Comparison of ENCODE assay signal across 8 cellular contexts in the genomic region with DNA sequence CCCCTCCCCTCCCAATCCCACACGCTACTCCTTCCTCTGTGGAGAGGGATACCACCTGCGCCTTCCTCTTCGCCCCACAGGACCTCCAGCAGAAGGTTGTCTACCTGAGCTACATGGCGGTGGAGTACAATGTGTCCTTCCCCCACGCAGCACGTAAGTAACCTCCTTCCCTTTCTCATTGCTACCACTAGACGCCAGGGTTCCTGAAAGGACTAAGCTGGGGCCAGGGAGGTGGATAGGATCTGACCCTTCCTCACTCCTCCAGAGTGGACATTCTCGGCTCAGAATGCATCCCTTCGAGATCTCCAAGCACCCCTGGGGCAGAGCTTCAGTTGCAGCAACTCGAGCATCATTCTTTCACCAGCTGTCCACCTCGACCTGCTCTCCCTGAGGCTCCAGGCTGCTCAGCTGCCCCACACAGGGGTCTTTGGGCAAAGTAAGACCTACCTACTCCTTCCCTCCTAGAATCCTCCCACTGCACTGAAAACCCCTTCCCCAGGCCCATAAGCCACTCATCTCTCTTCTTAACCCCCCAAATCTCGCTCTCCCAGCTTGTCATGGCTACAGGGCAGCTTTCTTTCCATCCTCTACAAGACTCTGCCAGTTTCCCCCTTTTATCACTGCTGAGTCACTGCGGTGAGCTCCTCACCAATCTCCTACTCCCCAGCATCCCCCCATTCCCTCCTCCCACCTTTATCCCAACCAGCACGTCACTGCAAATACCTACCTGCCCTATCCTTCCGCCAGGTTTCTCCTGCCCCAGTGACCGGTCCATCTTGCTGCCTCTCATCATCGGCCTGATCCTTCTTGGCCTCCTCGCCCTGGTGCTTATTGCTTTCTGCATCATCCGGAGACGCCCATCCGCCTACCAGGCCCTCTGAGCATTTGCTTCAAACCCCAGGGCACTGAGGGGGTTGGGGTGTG. TPM values are rescaled to one million over a fixed set of nuclear protein-coding genes. Genes with fewer than 3 reads are reported as not detected.
DNase-seq lines count a peak whose midpoint lies in the region; ATAC-seq and TF ChIP-seq lines count a peak whose summit lies in the region.

No MANE protein-coding gene starts in this region.

- H3K36me3 ChIP-seq in hepatocyte (replicated peaks; ENCODE audit: insufficient read depth, low read depth) (no peaks in the 10 kb centered on the region), stomach (peaks cover 31 to 43% (median 36%) of the 10 kb centered on the region in 4 donors)

- intact Hi-C loops in activated CD4-positive, alpha-beta memory T cell treated with anti-CD3 and anti-CD28 coated beads for 36 hours (cut with micrococcal nuclease): loop anchor here (5.0 kb wide), 1 partner anchor 256 kb away; no protein-coding TSS in a partner anchor
- intact Hi-C loops in stomach (cut with DNase I; ENCODE audit: low total_unique reads): no loop called here

- peaks cover 28% of the 10 kb centered on the region for H3K4me1 ChIP-seq in hepatocyte (ENCODE audit: insufficient read depth)
- peaks cover 60 to 92% (median 85%) of the 10 kb centered on the region in 4 donors for H3K4me1 ChIP-seq in stomach

- TF ChIP-seq EP300 in stomach (IDR thresholded peaks at IDR 0.05): no peak

- no peaks in the 10 kb centered on the region for H3K9me3 Mint-ChIP-seq in T-helper 1 cell treated with Interleukin-12 subunit alpha and Interleukin-12 subunit beta and Interleukin-4 antibody, amounts not matched to agents 30 μg/mL and 1 μg/mL, for 36 hours
- no peaks in the 10 kb centered on the region for H3K9me3 Mint-ChIP-seq in activated CD4-positive, alpha-beta memory T cell treated with anti-CD3 and anti-CD28 coated beads for 36 hours

- H3K27ac ChIP-seq in hepatocyte (peak overlapping the region; percentile 98), stomach (peak overlapping the region; percentile 87 to 95 (median 90))

- POLR2A ChIA-PET in activated CD4-positive, alpha-beta memory T cell treated with anti-CD3 and anti-CD28 coated beads for 36 hours (lab: Charles Lee): interaction anchor here (1.2 to 2.8 kb wide), 4 partner anchors 8 to 106 kb away, joined by 3 to 24 read pairs (median 3); a partner anchor contains a TSS

- peaks cover 23% of the 10 kb centered on the region for H4K20me1 ChIP-seq in hepatocyte (ENCODE audit: insufficient read depth, poor library complexity, severe bottlenecking)

- no peak for DNase-seq in T-helper 1 cell
- no peak for DNase-seq in activated CD4-positive, alpha-beta memory T cell treated with anti-CD3 and anti-CD28 coated beads for 36 hours
- no peak for DNase-seq in hepatocyte (ENCODE audit: low spot score)
- no peak for DNase-seq in stomach
- no peak for DNase-seq in H4 (ENCODE audit: low spot score)

- no peak overlapping the region for H2AFZ ChIP-seq in hepatocyte

- H3K4me3 Mint-ChIP-seq in T-helper 1 cell treated with Interleukin-12 subunit alpha and Interleukin-12 subunit beta and Interleukin-4 antibody, amounts not matched to agents 30 μg/mL and 1 μg/mL, for 36 hours: peak overlapping the region; percentile 56
- H3K4me3 Mint-ChIP-seq in activated CD4-positive, alpha-beta memory T cell treated with anti-CD3 and anti-CD28 coated beads for 36 hours: peak overlapping the region; percentile 67

- H3K9me3 ChIP-seq in hepatocyte (ENCODE audit: low read depth) (no peaks in the 10 kb centered on the region), stomach (no peaks in the 10 kb centered on the region)

- no peaks in the 10 kb centered on the region for H3K27me3 Mint-ChIP-seq in T-helper 1 cell treated with Interleukin-12 subunit alpha and Interleukin-12 subunit beta and Interleukin-4 antibody, amounts not matched to agents 30 μg/mL and 1 μg/mL, for 36 hours (ENCODE audit: low read depth)
- H3K27me3 Mint-ChIP-seq in activated CD4-positive, alpha-beta memory T cell treated with anti-CD3 and anti-CD28 coated beads for 36 hours: no peaks in the 10 kb centered on the region

- H3K4me1 Mint-ChIP-seq in T-helper 1 cell treated with Interleukin-12 subunit alpha and Interleukin-12 subunit beta and Interleukin-4 antibody, amounts not matched to agents 30 μg/mL and 1 μg/mL, for 36 hours (ENCODE audit: low read depth): peaks cover 56% of the 10 kb centered on the region
- H3K4me1 Mint-ChIP-seq in activated CD4-positive, alpha-beta memory T cell treated with anti-CD3 and anti-CD28 coated beads for 36 hours (ENCODE audit: low read depth): peaks cover 83% of the 10 kb centered on the region

- H3K79me2 ChIP-seq in hepatocyte: peaks cover 68% of the 10 kb centered on the region

- ATAC-seq in GM19467 (IDR thresholded peaks at IDR 0.05; ENCODE audit: unreplicated experiment) (no peak), HG03039 (IDR thresholded peaks at IDR 0.05; ENCODE audit: unreplicated experiment) (no peak)

- H3K36me3 Mint-ChIP-seq in T-helper 1 cell treated with Interleukin-12 subunit alpha and Interleukin-12 subunit beta and Interleukin-4 antibody, amounts not matched to agents 30 μg/mL and 1 μg/mL, for 36 hours (ENCODE audit: low read depth): peaks cover 48% of the 10 kb centered on the region
- peaks cover 48% of the 10 kb centered on the region for H3K36me3 Mint-ChIP-seq in activated CD4-positive, alpha-beta memory T cell treated with anti-CD3 and anti-CD28 coated beads for 36 hours

- TF ChIP-seq CTCF in hepatocyte (IDR thresholded peaks at IDR 0.05; ENCODE audit: poor library complexity) (no peak), stomach (IDR thresholded peaks at IDR 0.05) (no peak)

- no peak for TF ChIP-seq POLR2A in stomach (IDR thresholded peaks at IDR 0.05)

- H3K27me3 ChIP-seq in hepatocyte (no peaks in the 10 kb centered on the region), stomach (no peaks in the 10 kb centered on the region)

- H3K9me2 ChIP-seq in hepatocyte (replicated peaks; ENCODE audit: insufficient read depth): no peaks in the 10 kb centered on the region

- CTCF ChIA-PET in activated CD4-positive, alpha-beta memory T cell treated with anti-CD3 and anti-CD28 coated beads for 36 hours (lab: Charles Lee): interaction anchor here (0.6 to 3.1 kb wide), 5 partner anchors 8 to 144 kb away, joined by 3 to 21 read pairs (median 3); a partner anchor contains a TSS

- WGBS in hepatocyte (ENCODE audit: low lambda C conversion rate, missing lambda C conversion rate): 93% methylated on average over 21 of the region's 21 CpGs
- 79 to 85% (median 81%) methylated on average over 21 of the region's 21 CpGs for WGBS in stomach, 5 donors

- H3K4me3 ChIP-seq in hepatocyte (no peak overlapping the region), stomach (peak overlapping the region; percentile 6 to 66 (median 42))

- H3K27ac Mint-ChIP-seq in T-helper 1 cell treated with Interleukin-12 subunit alpha and Interleukin-12 subunit beta and Interleukin-4 antibody, amounts not matched to agents 30 μg/mL and 1 μg/mL, for 36 hours: peak overlapping the region; percentile 87
- peak overlapping the region; percentile 95 for H3K27ac Mint-ChIP-seq in activated CD4-positive, alpha-beta memory T cell treated with anti-CD3 and anti-CD28 coated beads for 36 hours

- H3K4me2 ChIP-seq in hepatocyte: peak overlapping the region; percentile 71

RNA-seq across cellular contexts. Expression of a gene that starts 1.5 kb away (rescaled TPM):
- 10 to 100 TPM; 31.5 to 34.1 TPM for total RNA-seq in activated CD4-positive, alpha-beta memory T cell treated with anti-CD3 and anti-CD28 coated beads for 36 hours
- total RNA-seq in hepatocyte (64.0 and 75.5 TPM in 2 replicates), stomach (10 to 100 TPM; 11.1 to 19.2 (median 13.9) TPM)
- polyA plus RNA-seq in hepatocyte (80.4 and 82.6 TPM in 2 replicates), stomach (10 to 100 TPM; 13.8 to 39.6 (median 28.9) TPM)
- total RNA-seq in H4 (2014; rRNA removed; shearing (Covaris generic)): 19.9 and 21.6 TPM in 2 replicates

RNA-seq across cellular contexts. Expression of a gene that starts 2.8 kb away (rescaled TPM):
- total RNA-seq in activated CD4-positive, alpha-beta memory T cell treated with anti-CD3 and anti-CD28 coated beads for 36 hours: 10 to 100 TPM; 52.6 to 52.9 TPM
- total RNA-seq in hepatocyte: 201 and 234 TPM in 2 replicates
- 109 and 113 TPM in 2 replicates for polyA plus RNA-seq in hepatocyte
- 100 to 1,000 TPM in 3 of 5 donors, 10 to 100 TPM in 2; 64.8 to 188 (median 117) TPM for total RNA-seq in stomach
- polyA plus RNA-seq in stomach: 10 to 100 TPM; 27.2 to 67.4 (median 64.0) TPM
- total RNA-seq in H4 (2014; rRNA removed; shearing (Covaris generic)): 146 and 193 TPM in 2 replicates

RNA-seq across cellular contexts. Expression of a gene that starts 9.0 kb away (rescaled TPM):
- total RNA-seq in activated CD4-positive, alpha-beta memory T cell treated with anti-CD3 and anti-CD28 coated beads for 36 hours: under 1 TPM in 1 of 2 experiments, not detected in 1; 0.29 TPM
- 0.13 and 0.44 TPM in 2 replicates for total RNA-seq in hepatocyte
- 0.89 and 0.95 TPM in 2 replicates for polyA plus RNA-seq in hepatocyte
- total RNA-seq in stomach: 1 to 10 TPM in 1 of 5 donors, not detected in 4; 1.7 TPM
- polyA plus RNA-seq in stomach: 10 to 100 TPM in 1 of 3 donors, under 1 TPM in 2; 0.76 to 48.1 (median 0.81) TPM
- not detected in 2 replicates for total RNA-seq in H4 (2014; rRNA removed; shearing (Covaris generic))

RNA-seq across cellular contexts. Expression of a gene that starts 19.2 kb away (rescaled TPM):
- 10 to 100 TPM; 50.8 to 53.2 TPM for total RNA-seq in activated CD4-positive, alpha-beta memory T cell treated with anti-CD3 and anti-CD28 coated beads for 36 hours
- total RNA-seq in hepatocyte: 61.1 and 71.2 TPM in 2 replicates
- 33.7 and 35.4 TPM in 2 replicates for polyA plus RNA-seq in hepatocyte
- total RNA-seq in stomach: 10 to 100 TPM; 22.0 to 78.6 (median 49.9) TPM
- polyA plus RNA-seq in stomach: 10 to 100 TPM; 39.3 to 55.0 (median 53.0) TPM
- total RNA-seq in H4 (2014; rRNA removed; shearing (Covaris generic)): 59.5 and 61.3 TPM in 2 replicates

RNA-seq across cellular contexts. Expression of a gene that starts 22.3 kb away (rescaled TPM):
- total RNA-seq in activated CD4-positive, alpha-beta memory T cell treated with anti-CD3 and anti-CD28 coated beads for 36 hours: under 1 TPM; 0.71 to 0.94 TPM
- total RNA-seq in hepatocyte (0.90 and 11.0 TPM in 2 replicates), stomach (10 to 100 TPM; 15.6 to 55.4 (median 22.6) TPM)
- polyA plus RNA-seq in hepatocyte (2.4 and 5.4 TPM in 2 replicates), stomach (10 to 100 TPM; 24.0 to 35.9 (median 32.0) TPM)
- total RNA-seq in H4 (2014; rRNA removed; shearing (Covaris generic)): 0.43 TPM in 1 of 2 replicates, not detected in the other
